1 cellular context compared by ENCODE assay signal in the genomic region with DNA sequence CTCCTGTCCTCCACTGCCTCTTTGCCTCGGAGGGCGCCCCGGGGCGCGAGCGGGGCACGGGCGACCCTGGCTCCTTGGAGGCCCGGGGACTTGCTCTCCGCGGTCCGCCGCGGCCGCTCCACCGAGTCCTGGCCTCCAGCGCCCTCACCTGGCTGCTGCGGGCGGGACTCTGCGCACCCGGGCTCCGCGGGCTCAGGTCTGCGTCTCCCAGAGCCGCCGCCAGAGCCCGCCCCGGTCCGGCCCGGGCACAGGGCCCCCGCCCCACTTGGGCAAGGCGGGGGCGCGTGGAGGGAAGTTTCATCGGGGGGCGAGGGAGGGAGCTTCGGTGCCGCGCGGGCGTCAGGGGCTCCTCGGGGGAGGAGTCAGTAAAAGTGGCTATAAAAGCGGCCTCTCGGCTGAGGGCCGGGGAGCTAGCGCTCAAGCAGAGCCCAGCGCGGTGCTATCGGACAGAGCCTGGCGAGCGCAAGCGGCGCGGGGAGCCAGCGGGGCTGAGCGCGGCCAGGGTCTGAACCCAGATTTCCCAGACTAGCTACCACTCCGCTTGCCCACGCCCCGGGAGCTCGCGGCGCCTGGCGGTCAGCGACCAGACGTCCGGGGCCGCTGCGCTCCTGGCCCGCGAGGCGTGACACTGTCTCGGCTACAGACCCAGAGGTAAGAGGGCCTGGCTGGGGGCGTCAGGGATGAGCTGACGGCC.
TF ChIP-seq lines count a peak whose summit lies in the region.

A gene with protein sequence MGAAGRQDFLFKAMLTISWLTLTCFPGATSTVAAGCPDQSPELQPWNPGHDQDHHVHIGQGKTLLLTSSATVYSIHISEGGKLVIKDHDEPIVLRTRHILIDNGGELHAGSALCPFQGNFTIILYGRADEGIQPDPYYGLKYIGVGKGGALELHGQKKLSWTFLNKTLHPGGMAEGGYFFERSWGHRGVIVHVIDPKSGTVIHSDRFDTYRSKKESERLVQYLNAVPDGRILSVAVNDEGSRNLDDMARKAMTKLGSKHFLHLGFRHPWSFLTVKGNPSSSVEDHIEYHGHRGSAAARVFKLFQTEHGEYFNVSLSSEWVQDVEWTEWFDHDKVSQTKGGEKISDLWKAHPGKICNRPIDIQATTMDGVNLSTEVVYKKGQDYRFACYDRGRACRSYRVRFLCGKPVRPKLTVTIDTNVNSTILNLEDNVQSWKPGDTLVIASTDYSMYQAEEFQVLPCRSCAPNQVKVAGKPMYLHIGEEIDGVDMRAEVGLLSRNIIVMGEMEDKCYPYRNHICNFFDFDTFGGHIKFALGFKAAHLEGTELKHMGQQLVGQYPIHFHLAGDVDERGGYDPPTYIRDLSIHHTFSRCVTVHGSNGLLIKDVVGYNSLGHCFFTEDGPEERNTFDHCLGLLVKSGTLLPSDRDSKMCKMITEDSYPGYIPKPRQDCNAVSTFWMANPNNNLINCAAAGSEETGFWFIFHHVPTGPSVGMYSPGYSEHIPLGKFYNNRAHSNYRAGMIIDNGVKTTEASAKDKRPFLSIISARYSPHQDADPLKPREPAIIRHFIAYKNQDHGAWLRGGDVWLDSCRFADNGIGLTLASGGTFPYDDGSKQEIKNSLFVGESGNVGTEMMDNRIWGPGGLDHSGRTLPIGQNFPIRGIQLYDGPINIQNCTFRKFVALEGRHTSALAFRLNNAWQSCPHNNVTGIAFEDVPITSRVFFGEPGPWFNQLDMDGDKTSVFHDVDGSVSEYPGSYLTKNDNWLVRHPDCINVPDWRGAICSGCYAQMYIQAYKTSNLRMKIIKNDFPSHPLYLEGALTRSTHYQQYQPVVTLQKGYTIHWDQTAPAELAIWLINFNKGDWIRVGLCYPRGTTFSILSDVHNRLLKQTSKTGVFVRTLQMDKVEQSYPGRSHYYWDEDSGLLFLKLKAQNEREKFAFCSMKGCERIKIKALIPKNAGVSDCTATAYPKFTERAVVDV (N-terminal part only) (plus strand): TSS at position 407 of the 694 bp plus-strand sequence. CDS start 94,510 bp downstream, outside the sequence.

TF ChIP-seq in K562, 482 proteins besides CTCF, POLR2A, EP300 and RAD21 (continued from another document):
- TF ChIP-seq, protein P1, sequence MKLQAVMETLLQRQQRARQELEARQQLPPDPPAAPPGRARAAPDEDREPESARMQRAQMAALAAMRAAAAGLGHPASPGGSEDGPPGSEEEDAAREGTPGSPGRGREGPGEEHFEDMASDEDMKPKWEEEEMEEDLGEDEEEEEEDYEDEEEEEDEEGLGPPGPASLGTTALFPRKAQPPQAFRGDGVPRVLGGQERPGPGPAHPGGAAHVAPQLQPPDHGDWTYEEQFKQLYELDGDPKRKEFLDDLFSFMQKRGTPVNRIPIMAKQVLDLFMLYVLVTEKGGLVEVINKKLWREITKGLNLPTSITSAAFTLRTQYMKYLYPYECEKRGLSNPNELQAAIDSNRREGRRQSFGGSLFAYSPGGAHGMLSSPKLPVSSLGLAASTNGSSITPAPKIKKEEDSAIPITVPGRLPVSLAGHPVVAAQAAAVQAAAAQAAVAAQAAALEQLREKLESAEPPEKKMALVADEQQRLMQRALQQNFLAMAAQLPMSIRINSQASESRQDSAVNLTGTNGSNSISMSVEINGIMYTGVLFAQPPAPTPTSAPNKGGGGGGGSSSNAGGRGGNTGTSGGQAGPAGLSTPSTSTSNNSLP (IDR thresholded peaks at IDR 0.05; ENCODE audit: borderline replicate concordance, low read depth, low read length), result no peak
- TF ChIP-seq PRPF4 (IDR thresholded peaks at IDR 0.05; ENCODE audit: insufficient read depth, low read depth, low read length, poor library complexity, severe bottlenecking) (no peak), MAFK (IDR thresholded peaks at IDR 0.05; ENCODE audit: low read length) (no peak), ZFP1 (CRISPR knock-in tag; IDR thresholded peaks at IDR 0.05) (no peak), PHTF2 (CRISPR knock-in tag; IDR thresholded peaks at IDR 0.05) (no peak), ARID1B (IDR thresholded peaks at IDR 0.05) (no peak), PPARD (CRISPR knock-in tag; IDR thresholded peaks at IDR 0.05) (no peak), ZNF644 (tag; IDR thresholded peaks at IDR 0.05; ENCODE audit: low read depth) (no peak), ZNF408 (CRISPR knock-in tag; IDR thresholded peaks at IDR 0.05; ENCODE audit: low read depth) (no peak), SREBF1 (IDR thresholded peaks at IDR 0.05; ENCODE audit: borderline replicate concordance, low read depth, low read length) (no peak), NRF1 (conservative IDR thresholded peaks at IDR 0.05 in 1 of 2, IDR thresholded peaks at IDR 0.05 in 1 of 2) (no peak; a peak in 1 of 4 replicates), SMC3 (conservative IDR thresholded peaks at IDR 0.05; ENCODE audit: insufficient read depth, low read depth, low read length) (peak; percentile 57), STAT5A (IDR thresholded peaks at IDR 0.05; ENCODE audit: borderline replicate concordance, low read length) (no peak), ZNF696 (CRISPR knock-in tag; conservative IDR thresholded peaks at IDR 0.05) (no peak), CXXC5 (CRISPR knock-in tag; IDR thresholded peaks at IDR 0.05) (0 out of 2 replicates have a peak, but pooled peaks have one; percentile 9), ZNF165 (CRISPR knock-in tag; IDR thresholded peaks at IDR 0.05; ENCODE audit: borderline replicate concordance) (no peak), RB1 (IDR thresholded peaks at IDR 0.05; ENCODE audit: low read depth) (peak; percentile 50; the same call in 1 of the 2 replicates), HDGF (IDR thresholded peaks at IDR 0.05) (no peak), TCFL5 (CRISPR knock-in tag; conservative IDR thresholded peaks at IDR 0.05) (no peak), FOSL1 (tag; conservative IDR thresholded peaks at IDR 0.05) (no peak), MAZ (CRISPR knock-in tag; conservative IDR thresholded peaks at IDR 0.05 in 1 of 2, IDR thresholded peaks at IDR 0.05 in 1 of 2) (peak in 1 of 2 experiments; percentile 43; a peak in 1 of 4 replicates), NR3C1 (CRISPR knock-in tag; IDR thresholded peaks at IDR 0.05) (no peak)
- TF ChIP-seq, protein P2, sequence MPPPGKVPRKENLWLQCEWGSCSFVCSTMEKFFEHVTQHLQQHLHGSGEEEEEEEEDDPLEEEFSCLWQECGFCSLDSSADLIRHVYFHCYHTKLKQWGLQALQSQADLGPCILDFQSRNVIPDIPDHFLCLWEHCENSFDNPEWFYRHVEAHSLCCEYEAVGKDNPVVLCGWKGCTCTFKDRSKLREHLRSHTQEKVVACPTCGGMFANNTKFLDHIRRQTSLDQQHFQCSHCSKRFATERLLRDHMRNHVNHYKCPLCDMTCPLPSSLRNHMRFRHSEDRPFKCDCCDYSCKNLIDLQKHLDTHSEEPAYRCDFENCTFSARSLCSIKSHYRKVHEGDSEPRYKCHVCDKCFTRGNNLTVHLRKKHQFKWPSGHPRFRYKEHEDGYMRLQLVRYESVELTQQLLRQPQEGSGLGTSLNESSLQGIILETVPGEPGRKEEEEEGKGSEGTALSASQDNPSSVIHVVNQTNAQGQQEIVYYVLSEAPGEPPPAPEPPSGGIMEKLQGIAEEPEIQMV (tag; conservative IDR thresholded peaks at IDR 0.05; ENCODE audit: low read depth), result no peak
- TF ChIP-seq, protein P3, sequence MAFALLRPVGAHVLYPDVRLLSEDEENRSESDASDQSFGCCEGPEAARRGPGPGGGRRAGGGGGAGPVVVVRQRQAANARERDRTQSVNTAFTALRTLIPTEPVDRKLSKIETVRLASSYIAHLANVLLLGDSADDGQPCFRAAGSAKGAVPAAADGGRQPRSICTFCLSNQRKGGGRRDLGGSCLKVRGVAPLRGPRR (CRISPR knock-in tag; IDR thresholded peaks at IDR 0.05), result no peak
- TF ChIP-seq, protein P4, sequence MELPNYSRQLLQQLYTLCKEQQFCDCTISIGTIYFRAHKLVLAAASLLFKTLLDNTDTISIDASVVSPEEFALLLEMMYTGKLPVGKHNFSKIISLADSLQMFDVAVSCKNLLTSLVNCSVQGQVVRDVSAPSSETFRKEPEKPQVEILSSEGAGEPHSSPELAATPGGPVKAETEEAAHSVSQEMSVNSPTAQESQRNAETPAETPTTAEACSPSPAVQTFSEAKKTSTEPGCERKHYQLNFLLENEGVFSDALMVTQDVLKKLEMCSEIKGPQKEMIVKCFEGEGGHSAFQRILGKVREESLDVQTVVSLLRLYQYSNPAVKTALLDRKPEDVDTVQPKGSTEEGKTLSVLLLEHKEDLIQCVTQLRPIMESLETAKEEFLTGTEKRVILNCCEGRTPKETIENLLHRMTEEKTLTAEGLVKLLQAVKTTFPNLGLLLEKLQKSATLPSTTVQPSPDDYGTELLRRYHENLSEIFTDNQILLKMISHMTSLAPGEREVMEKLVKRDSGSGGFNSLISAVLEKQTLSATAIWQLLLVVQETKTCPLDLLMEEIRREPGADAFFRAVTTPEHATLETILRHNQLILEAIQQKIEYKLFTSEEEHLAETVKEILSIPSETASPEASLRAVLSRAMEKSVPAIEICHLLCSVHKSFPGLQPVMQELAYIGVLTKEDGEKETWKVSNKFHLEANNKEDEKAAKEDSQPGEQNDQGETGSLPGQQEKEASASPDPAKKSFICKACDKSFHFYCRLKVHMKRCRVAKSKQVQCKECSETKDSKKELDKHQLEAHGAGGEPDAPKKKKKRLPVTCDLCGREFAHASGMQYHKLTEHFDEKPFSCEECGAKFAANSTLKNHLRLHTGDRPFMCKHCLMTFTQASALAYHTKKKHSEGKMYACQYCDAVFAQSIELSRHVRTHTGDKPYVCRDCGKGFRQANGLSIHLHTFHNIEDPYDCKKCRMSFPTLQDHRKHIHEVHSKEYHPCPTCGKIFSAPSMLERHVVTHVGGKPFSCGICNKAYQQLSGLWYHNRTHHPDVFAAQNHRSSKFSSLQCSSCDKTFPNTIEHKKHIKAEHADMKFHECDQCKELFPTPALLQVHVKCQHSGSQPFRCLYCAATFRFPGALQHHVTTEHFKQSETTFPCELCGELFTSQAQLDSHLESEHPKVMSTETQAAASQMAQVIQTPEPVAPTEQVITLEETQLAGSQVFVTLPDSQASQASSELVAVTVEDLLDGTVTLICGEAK (IDR thresholded peaks at IDR 0.05), result no peak
- TF ChIP-seq, protein P4 (CRISPR knock-in tag; IDR thresholded peaks at IDR 0.05), result no peak
- TF ChIP-seq, protein P5, sequence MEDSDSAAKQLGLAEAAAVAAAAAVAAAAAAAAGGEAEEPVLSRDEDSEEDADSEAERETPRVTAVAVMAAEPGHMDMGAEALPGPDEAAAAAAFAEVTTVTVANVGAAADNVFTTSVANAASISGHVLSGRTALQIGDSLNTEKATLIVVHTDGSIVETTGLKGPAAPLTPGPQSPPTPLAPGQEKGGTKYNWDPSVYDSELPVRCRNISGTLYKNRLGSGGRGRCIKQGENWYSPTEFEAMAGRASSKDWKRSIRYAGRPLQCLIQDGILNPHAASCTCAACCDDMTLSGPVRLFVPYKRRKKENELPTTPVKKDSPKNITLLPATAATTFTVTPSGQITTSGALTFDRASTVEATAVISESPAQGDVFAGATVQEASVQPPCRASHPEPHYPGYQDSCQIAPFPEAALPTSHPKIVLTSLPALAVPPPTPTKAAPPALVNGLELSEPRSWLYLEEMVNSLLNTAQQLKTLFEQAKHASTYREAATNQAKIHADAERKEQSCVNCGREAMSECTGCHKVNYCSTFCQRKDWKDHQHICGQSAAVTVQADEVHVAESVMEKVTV (CRISPR knock-in tag; IDR thresholded peaks at IDR 0.05), result peak; percentile 58
- TF ChIP-seq, protein P6, sequence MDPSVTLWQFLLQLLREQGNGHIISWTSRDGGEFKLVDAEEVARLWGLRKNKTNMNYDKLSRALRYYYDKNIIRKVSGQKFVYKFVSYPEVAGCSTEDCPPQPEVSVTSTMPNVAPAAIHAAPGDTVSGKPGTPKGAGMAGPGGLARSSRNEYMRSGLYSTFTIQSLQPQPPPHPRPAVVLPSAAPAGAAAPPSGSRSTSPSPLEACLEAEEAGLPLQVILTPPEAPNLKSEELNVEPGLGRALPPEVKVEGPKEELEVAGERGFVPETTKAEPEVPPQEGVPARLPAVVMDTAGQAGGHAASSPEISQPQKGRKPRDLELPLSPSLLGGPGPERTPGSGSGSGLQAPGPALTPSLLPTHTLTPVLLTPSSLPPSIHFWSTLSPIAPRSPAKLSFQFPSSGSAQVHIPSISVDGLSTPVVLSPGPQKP (CRISPR knock-in tag; IDR thresholded peaks at IDR 0.05), result no peak
